ENCODE assay signal across 9 cellular contexts in the genomic region with DNA sequence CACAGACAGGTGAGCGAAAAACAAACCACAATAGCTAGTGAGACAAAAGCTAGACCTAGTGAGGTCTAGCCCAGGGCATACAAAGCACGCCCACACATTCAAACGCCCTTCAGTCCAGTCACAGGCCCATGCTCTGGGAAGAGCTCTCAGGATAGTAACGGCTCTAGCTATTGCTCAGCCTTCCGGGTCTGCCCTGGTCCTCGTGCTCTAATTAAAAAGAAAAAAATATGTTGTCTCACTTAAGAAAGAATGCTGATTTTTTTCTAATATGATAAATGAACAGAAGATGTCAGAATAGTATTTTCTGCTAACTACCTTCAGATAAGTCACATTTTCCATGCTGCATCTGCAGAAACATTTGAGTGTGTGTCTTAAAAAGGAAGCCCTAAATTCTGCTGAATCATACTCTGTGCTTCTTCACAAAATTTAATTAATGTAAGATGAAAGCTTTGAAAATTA.
A peak's percentile ranks its signal among the peaks of the same experiment; 100 is the strongest.
DNase-seq lines count a peak whose midpoint lies in the region; ATAC-seq, FAIRE-seq and TF ChIP-seq lines count a peak whose summit lies in the region.
"Had no signal": no experiment of that assay in that cellular context is flagged by ENCODE, and none has a peak within 500 bp of the region (broad histone marks: within the 10 kb centered on the region; RNA-seq: fewer than 3 reads in every experiment).

No MANE protein-coding gene starts in this region.

- TF ChIP-seq EP300 in SK-N-SH (IDR thresholded peaks at IDR 0.05; ENCODE audit: borderline replicate concordance in 1 of 2, low read depth in 1 of 2, low read length in 1 of 2) = no peak
- no peak for TF ChIP-seq EP300 in H1 (IDR thresholded peaks at IDR 0.05; ENCODE audit: borderline replicate concordance in 1 of 2, low read depth in 2 of 2, low read length in 2 of 2)

- H4K20me1 ChIP-seq in SK-N-SH (ENCODE audit: insufficient read depth) = no peaks in the 10 kb centered on the region
- no peaks in the 10 kb centered on the region for H4K20me1 ChIP-seq in H1 (replicated peaks in 1 of 2; ENCODE audit: control insufficient read depth in 1 of 2, insufficient read depth in 2 of 2, low read length in 2 of 2)

- H3K27ac ChIP-seq in SK-N-SH (ENCODE audit: low read depth in 2 of 2, low read length in 1 of 2) (peak overlapping the region; percentile 46 to 77), H1 (ENCODE audit: low read depth, low read length) (no peak overlapping the region)

- TF ChIP-seq RAD21 in SK-N-SH (IDR thresholded peaks at IDR 0.05; ENCODE audit: low read length) (no peak), H1 (IDR thresholded peaks at IDR 0.05 in 1 of 2, conservative IDR thresholded peaks at IDR 0.05 in 1 of 2; ENCODE audit: low read depth in 2 of 2, low read length in 2 of 2) (no peak; a peak in 1 of 4 replicates)

- H3K9me2 ChIP-seq in SK-N-SH = no peaks in the 10 kb centered on the region

- TF ChIP-seq CTCF in SK-N-SH (IDR thresholded peaks at IDR 0.05) (no peak), H1 (IDR thresholded peaks at IDR 0.05; ENCODE audit: control extremely low read depth in 1 of 3, insufficient read depth in 1 of 3, low read depth in 1 of 3, low read length in 3 of 3) (no peak)

- no peak overlapping the region for H3K14ac ChIP-seq in H1 (ENCODE audit: insufficient read length)

- no peak overlapping the region for H2AK5ac ChIP-seq in H1 (ENCODE audit: low read depth, low read length)

- FAIRE-seq in H1 (lab: Jason Lieb, UNC) = no peak
- FAIRE-seq: GM12878 had no signal

- CTCF ChIA-PET in SK-N-SH (lab: Yijun Ruan, JAX) (interaction anchor here (1.4 kb wide), 1 partner anchor 16 kb away, joined by 3 read pairs; no protein-coding TSS in a partner anchor), H1 (lab: Charles Lee; ENCODE audit: partially characterized antibody) (interaction anchor here (1.0 kb wide), 2 partner anchors 22 to 33 kb away, joined by 3 to 4 read pairs; no protein-coding TSS in a partner anchor)

- POLR2A ChIA-PET in SK-N-SH (lab: Yijun Ruan, JAX) = no interaction called here
- POLR2A ChIA-PET in H1 (lab: Charles Lee; ENCODE audit: partially characterized antibody) = interaction anchor here (1.7 to 2.5 kb wide), 3 partner anchors 10 to 25 kb away, joined by 4 to 10 read pairs (median 6); no protein-coding TSS in a partner anchor

- no peak overlapping the region for H3K4me3 ChIP-seq in SK-N-SH (ENCODE audit: low read depth in 2 of 2, low read length in 1 of 2)
- no peak overlapping the region for H3K4me3 ChIP-seq in H1 (ENCODE audit: extremely low read depth in 1 of 4, insufficient read depth in 2 of 4, low read depth in 3 of 4, low read length in 4 of 4)
- H3K4me3 ChIP-seq: GM12878 had no signal

- H3K4me2 ChIP-seq in SK-N-SH = no peak overlapping the region
- no peak overlapping the region for H3K4me2 ChIP-seq in H1 (ENCODE audit: insufficient read depth in 1 of 2, low read depth in 2 of 2, low read length in 2 of 2)

- H3K36me3 ChIP-seq in SK-N-SH (replicated peaks in 1 of 2; ENCODE audit: control insufficient read depth in 1 of 2, insufficient read depth in 2 of 2, low read length in 1 of 2) (peaks cover 0 to 3% of the 10 kb centered on the region in 2 experiments), H1 (ENCODE audit: control insufficient read depth in 2 of 4, insufficient read depth in 4 of 4, low read length in 3 of 4) (peaks cover 0 to 61% (median 17%) of the 10 kb centered on the region in 4 experiments; a peak in 4 of 8 replicates)

- no peak overlapping the region; the same call in 1 of the 2 replicates for H3K9ac ChIP-seq in SK-N-SH
- no peak overlapping the region; a peak in 1 of 7 replicates for H3K9ac ChIP-seq in H1 (replicated peaks in 1 of 4; ENCODE audit: extremely low read depth in 1 of 4, low read depth in 3 of 4, low read length in 3 of 4)

- no peaks in the 10 kb centered on the region for H3K23me2 ChIP-seq in H1 (ENCODE audit: low read depth, low read length)

- no peaks in the 10 kb centered on the region for H3K27me3 ChIP-seq in SK-N-SH (ENCODE audit: insufficient read depth)
- H3K27me3 ChIP-seq in H1 (replicated peaks in 1 of 4; ENCODE audit: control insufficient read depth in 3 of 4, extremely low read depth in 1 of 4, insufficient read depth in 3 of 4, low read length in 3 of 4) = no peaks in the 10 kb centered on the region

- H2BK15ac ChIP-seq in H1 (ENCODE audit: low read length) = no peak overlapping the region

- peaks cover 27% of the 10 kb centered on the region for H3F3A ChIP-seq in SK-N-SH (replicated peaks; ENCODE audit: insufficient read depth)

- H3K9me3 ChIP-seq in SK-N-SH (no peaks in the 10 kb centered on the region), H1 (ENCODE audit: insufficient read depth in 2 of 2, low read depth in 1 of 2, low read length in 1 of 2) (peaks cover 2 to 15% of the 10 kb centered on the region in 2 experiments; a peak in 2 of 4 replicates)

- DNase-seq in EH (ENCODE audit: low read depth) (peak; percentile 83), SK-N-SH (peak; percentile 30), H1 (ENCODE audit: low read depth in 1 of 2, low spot score in 2 of 2) (no peak), pons (ENCODE audit: low spot score) (peak; percentile 62), UCSD-AML1 (lab: John Stamatoyannopoulos, UW; ENCODE audit: unreplicated experiment) (no peak), NCI-H187 treated with DMSO at 0.1 percent for 48 hours (lab: John Stamatoyannopoulos, UW) (no peak)
- DNase-seq in activated CD8-positive, alpha-beta memory T cell treated with anti-CD3 and anti-CD28 coated beads, Interleukin-2, amount 50 U/mL, for 48 hours = no peak

- no peak overlapping the region for H3K4ac ChIP-seq in H1 (replicated peaks; ENCODE audit: insufficient read length, low read depth, low read length)

- H3K79me1 ChIP-seq in H1 (ENCODE audit: low read depth, low read length) = no peaks in the 10 kb centered on the region

- H3K79me2 ChIP-seq in SK-N-SH (ENCODE audit: insufficient read depth) (no peaks in the 10 kb centered on the region; the same call in 1 of the 2 replicates), H1 (ENCODE audit: control insufficient read depth in 1 of 2, insufficient read depth in 2 of 2, low read length in 2 of 2) (peaks cover 0 to 25% of the 10 kb centered on the region in 2 experiments; a peak in 3 of 4 replicates)

- no peak overlapping the region for H3K23ac ChIP-seq in H1 (ENCODE audit: insufficient read length)

- H2BK12ac ChIP-seq in H1 (ENCODE audit: low read depth, low read length) = no peak overlapping the region; the same call in 1 of the 2 replicates

- no peak overlapping the region for H3K56ac ChIP-seq in H1 (replicated peaks; ENCODE audit: insufficient read length, low read depth, low read length)

- no peak for ATAC-seq in HG03045 (IDR thresholded peaks at IDR 0.05; ENCODE audit: unreplicated experiment)
- ATAC-seq: GM12878 had no signal

- H2AFZ ChIP-seq in SK-N-SH (ENCODE audit: low read depth) (peak overlapping the region; percentile 32; the same call in 1 of the 2 replicates), H1 (ENCODE audit: low read length) (no peak overlapping the region)

- H2BK120ac ChIP-seq in H1 (replicated peaks; ENCODE audit: low read depth, low read length) = no peak overlapping the region

- H3K4me1 ChIP-seq in SK-N-SH (ENCODE audit: control insufficient read depth in 1 of 2, insufficient read depth in 2 of 2, low read depth in 1 of 2, low read length in 1 of 2) = peaks cover 31 to 32% of the 10 kb centered on the region in 2 experiments
- H3K4me1 ChIP-seq in H1 (replicated peaks in 1 of 4; ENCODE audit: control insufficient read depth in 3 of 4, insufficient read depth in 4 of 4, low read length in 3 of 4) = peaks cover 5 to 19% (median 11%) of the 10 kb centered on the region in 4 experiments; a peak in 6 of 7 replicates

- peak overlapping the region; percentile 54; the same call in 1 of the 2 replicates for H2BK5ac ChIP-seq in H1 (ENCODE audit: low read depth, low read length)

- no peak overlapping the region for H3K18ac ChIP-seq in H1 (ENCODE audit: extremely low read depth, low read length)

- H2BK20ac ChIP-seq in H1 (ENCODE audit: low read length) = no peak overlapping the region

- no peak overlapping the region for H4K8ac ChIP-seq in H1 (ENCODE audit: extremely low read depth, insufficient read depth, low read length)

- H4K91ac ChIP-seq in H1 (replicated peaks; ENCODE audit: insufficient read length, low read length) = no peak overlapping the region

- H4K5ac ChIP-seq in H1 (ENCODE audit: insufficient read length, low read depth, low read length) = no peak overlapping the region

- WGBS in SK-N-SH (ENCODE audit: low lambda C conversion rate) = 51% methylated on average over 6 of the region's 6 CpGs
- 87% methylated on average over 6 of the region's 6 CpGs; no CpG with 5 or more reads in 1 of the 2 experiments for WGBS in H1 (ENCODE audit: extremely low coverage in 1 of 2, insufficient coverage in 1 of 2, insufficient read length in 1 of 2, insufficient replicate concordance in 2 of 2, low coverage in 1 of 2, low lambda C conversion rate in 2 of 2, missing lambda C conversion rate in 1 of 2), 2 experiments

- no peak for TF ChIP-seq POLR2A in H1 (IDR thresholded peaks at IDR 0.05; ENCODE audit: control extremely low read depth in 1 of 2, low read depth in 2 of 2, low read length in 2 of 2)

TF ChIP-seq in SK-N-SH, 30 proteins besides CTCF, POLR2A, EP300 and RAD21 (continues in another document):
- no peak for TF ChIP-seq NRF1 (IDR thresholded peaks at IDR 0.05; ENCODE audit: low read depth, low read length)
- TF ChIP-seq MEF2A (IDR thresholded peaks at IDR 0.05; ENCODE audit: borderline replicate concordance, low read depth) = no peak
- TF ChIP-seq YY1 (IDR thresholded peaks at IDR 0.05; ENCODE audit: low read depth) = no peak
- TF ChIP-seq ELF1 (IDR thresholded peaks at IDR 0.05) = no peak
- no peak for TF ChIP-seq CHD2 (IDR thresholded peaks at IDR 0.05; ENCODE audit: low read length, partially characterized antibody)
- no peak for TF ChIP-seq FOXJ3 (CRISPR knock-in tag; IDR thresholded peaks at IDR 0.05)
- no peak for TF ChIP-seq JUND (IDR thresholded peaks at IDR 0.05)
- TF ChIP-seq FOSL2 (IDR thresholded peaks at IDR 0.05; ENCODE audit: borderline replicate concordance, low read depth) = no peak
- TF ChIP-seq GATA2 (CRISPR knock-in tag; IDR thresholded peaks at IDR 0.05) = no peak
- no peak for TF ChIP-seq EZH2phosphoT487 (IDR thresholded peaks at IDR 0.05; ENCODE audit: borderline replicate concordance, low read depth)

TF ChIP-seq in H1, 55 proteins besides CTCF, POLR2A, EP300 and RAD21:
- TF ChIP-seq TAF1 (IDR thresholded peaks at IDR 0.05; ENCODE audit: low read depth, low read length) (no peak), BACH1 (IDR thresholded peaks at IDR 0.05; ENCODE audit: low read length) (0 out of 2 replicates have a peak, but pooled peaks have one; percentile 12), EGR1 (IDR thresholded peaks at IDR 0.05; ENCODE audit: borderline replicate concordance, low read depth, low read length) (0 out of 2 replicates have a peak, but pooled peaks have one; percentile 41)

Comparison
In these comparisons a context has a peak if more than half of its experiments do, and no peak if none do; other contexts are left out.
1. DNase-seq: peak in EH (single experiment), SK-N-SH (single experiment) and pons (single experiment); none in H1 (0 of 2), activated CD8-positive, alpha-beta memory T cell treated with anti-CD3 and anti-CD28 coated beads, Interleukin-2, amount 50 U/mL, for 48 hours (single experiment), UCSD-AML1 (single experiment) and NCI-H187 treated with DMSO at 0.1 percent for 48 hours (single experiment).